In genomic region chr18:2571200-2572143, GRCh38 we compare ENCODE assay signal across 1 cellular context.
TF ChIP-seq lines count a peak whose summit lies in the region.

Gene METTL4, minus strand, starts transcription at chr18:2571505. Its CDS starts 4,289 bp downstream, at chr18:2567216.
Gene NDC80, plus strand, starts transcription at chr18:2571557. Its CDS starts 1,429 bp downstream, at chr18:2572986.

TF ChIP-seq in GM12878, 131 proteins besides CTCF, POLR2A, EP300 and RAD21 (continued from another document and continues in another):
- TF ChIP-seq NKRF (conservative IDR thresholded peaks at IDR 0.05) (peak; percentile 99), BMI1 (IDR thresholded peaks at IDR 0.05; ENCODE audit: borderline replicate concordance) (no peak), TBL1XR1 (IDR thresholded peaks at IDR 0.05; ENCODE audit: low read depth, low read length) (no peak), ZNF207 (IDR thresholded peaks at IDR 0.05; ENCODE audit: borderline replicate concordance) (peak; percentile 90; the same call in 1 of the 2 replicates), ZNF24 (IDR thresholded peaks at IDR 0.05) (no peak), POLR2AphosphoS5 (IDR thresholded peaks at IDR 0.05; ENCODE audit: low read length) (peak; percentile 77; the same call in 1 of the 2 replicates), MYC (IDR thresholded peaks at IDR 0.05; ENCODE audit: insufficient read depth, insufficient read length, insufficient replicate concordance, low read length, severe bottlenecking) (peak; percentile 53), KDM1A (IDR thresholded peaks at IDR 0.05; ENCODE audit: borderline replicate concordance) (no peak), CBX3 (IDR thresholded peaks at IDR 0.05; ENCODE audit: borderline replicate concordance, low read depth) (no peak), ETV6 (conservative IDR thresholded peaks at IDR 0.05 in 1 of 2, IDR thresholded peaks at IDR 0.05 in 1 of 2; ENCODE audit: borderline replicate concordance in 1 of 2, low read depth in 1 of 2) (no peak), POU2F2 (IDR thresholded peaks at IDR 0.05; ENCODE audit: borderline replicate concordance, low read depth, low read length) (0 out of 3 replicates have a peak, but pooled peaks have one; percentile 69), ZBTB11 (CRISPR knock-in tag; IDR thresholded peaks at IDR 0.05) (no peak), MAX (IDR thresholded peaks at IDR 0.05; ENCODE audit: low read depth, low read length) (peak; percentile 64; the same call in 1 of the 2 replicates), SMC3 (IDR thresholded peaks at IDR 0.05; ENCODE audit: borderline replicate concordance, low read length) (no peak), SMAD1 (IDR thresholded peaks at IDR 0.05; ENCODE audit: low read depth, partially characterized antibody) (no peak), E4F1 (IDR thresholded peaks at IDR 0.05; ENCODE audit: borderline replicate concordance, partially characterized antibody) (no peak), DPF2 (IDR thresholded peaks at IDR 0.05) (peak; percentile 38; the same call in 1 of the 2 replicates), BRCA1 (IDR thresholded peaks at IDR 0.05; ENCODE audit: low read depth, low read length) (no peak), SREBF2 (IDR thresholded peaks at IDR 0.05; ENCODE audit: low read length) (no peak), MTA2 (IDR thresholded peaks at IDR 0.05; ENCODE audit: low read depth) (no peak), PRDM15 (CRISPR knock-in tag; IDR thresholded peaks at IDR 0.05) (no peak), PAX8 (IDR thresholded peaks at IDR 0.05) (no peak), SUZ12 (IDR thresholded peaks at IDR 0.05; ENCODE audit: unreplicated experiment) (no peak), HDGF (IDR thresholded peaks at IDR 0.05) (no peak), STAT1 (conservative IDR thresholded peaks at IDR 0.05) (0 out of 2 replicates have a peak, but pooled peaks have one; percentile 82), ZNF687 (IDR thresholded peaks at IDR 0.05) (peak; percentile 42; the same call in 1 of the 2 replicates), RCOR1 (conservative IDR thresholded peaks at IDR 0.05; ENCODE audit: low read depth, low read length) (no peak; the same call in 1 of the 2 replicates), RBBP5 (conservative IDR thresholded peaks at IDR 0.05) (no peak), ZNF622 (IDR thresholded peaks at IDR 0.05) (no peak), TCF3 (IDR thresholded peaks at IDR 0.05; ENCODE audit: borderline replicate concordance, insufficient read depth, low read depth, low read length) (no peak), SIX5 (IDR thresholded peaks at IDR 0.05; ENCODE audit: low read depth, low read length, severe bottlenecking) (peak; percentile 66), NR2C1 (IDR thresholded peaks at IDR 0.05) (peak; percentile 63), CREB1 (IDR thresholded peaks at IDR 0.05; ENCODE audit: low read depth) (peak; percentile 100), KAT2A (conservative IDR thresholded peaks at IDR 0.05; ENCODE audit: control insufficient read depth, low read depth, low read length) (no peak), FOXM1 (IDR thresholded peaks at IDR 0.05; ENCODE audit: low read depth, low read length) (peak; percentile 80), BCL11A (IDR thresholded peaks at IDR 0.05; ENCODE audit: low read depth, low read length) (no peak), STAT3 (IDR thresholded peaks at IDR 0.05; ENCODE audit: low read depth, low read length) (no peak), ATF7 (IDR thresholded peaks at IDR 0.05; ENCODE audit: low read depth) (peak; percentile 99), SP1 (IDR thresholded peaks at IDR 0.05; ENCODE audit: low read depth, low read length) (peak; percentile 9), MYB (IDR thresholded peaks at IDR 0.05; ENCODE audit: borderline replicate concordance, low read depth, low read length) (no peak), NRF1 (conservative IDR thresholded peaks at IDR 0.05; ENCODE audit: low read depth, low read length) (no peak), POLR2AphosphoS2 (IDR thresholded peaks at IDR 0.05; ENCODE audit: low read depth, low read length) (no peak), NFXL1 (IDR thresholded peaks at IDR 0.05; ENCODE audit: borderline replicate concordance) (no peak), ZSCAN29 (IDR thresholded peaks at IDR 0.05) (no peak), ZBTB4 (CRISPR knock-in tag; IDR thresholded peaks at IDR 0.05) (no peak), GATAD2B (conservative IDR thresholded peaks at IDR 0.05; ENCODE audit: low read depth) (peak; percentile 87; the same call in 1 of the 2 replicates), CHD1 (IDR thresholded peaks at IDR 0.05; ENCODE audit: low read depth, low read length) (no peak)
